Comparison of ENCODE assay signal across 1 cellular context in genomic region chr20:20017001-20017851, GRCh38.
A peak's percentile ranks its signal among the peaks of the same experiment; 100 is the strongest.
TF ChIP-seq lines count a peak whose summit lies in the region.

TSS of gene NAA20 (plus strand) at chr20:20017362. CDS start at chr20:20017397, 35 bp downstream.

TF ChIP-seq in K562, 482 proteins besides CTCF, POLR2A, EP300 and RAD21 (continued from another document):
- TF ChIP-seq MGA (IDR thresholded peaks at IDR 0.05) (peak; percentile 32; the same call in 1 of the 2 replicates), BACH1 (tag; IDR thresholded peaks at IDR 0.05) (no peak), ASH1L (IDR thresholded peaks at IDR 0.05; ENCODE audit: borderline replicate concordance, low read depth, partially characterized antibody) (no peak), SREBF1 (IDR thresholded peaks at IDR 0.05; ENCODE audit: borderline replicate concordance, low read depth, low read length) (no peak), HES1 (IDR thresholded peaks at IDR 0.05; ENCODE audit: low read depth) (no peak), PTTG1 (tag; IDR thresholded peaks at IDR 0.05; ENCODE audit: low read depth) (no peak), ZNF778 (CRISPR knock-in tag; IDR thresholded peaks at IDR 0.05) (no peak), TSC22D4 (tag; IDR thresholded peaks at IDR 0.05) (no peak), DDX20 (tag; IDR thresholded peaks at IDR 0.05; ENCODE audit: low read depth) (no peak), DMBX1 (CRISPR knock-in tag; IDR thresholded peaks at IDR 0.05; ENCODE audit: borderline replicate concordance) (no peak), CCNT2 (IDR thresholded peaks at IDR 0.05; ENCODE audit: borderline replicate concordance, extremely low read depth, insufficient read length, low read depth, low read length) (no peak), SMARCA4 (IDR thresholded peaks at IDR 0.05) (no peak), NBN (IDR thresholded peaks at IDR 0.05; ENCODE audit: low read depth) (no peak), HINFP (tag; conservative IDR thresholded peaks at IDR 0.05; ENCODE audit: low read depth) (no peak), IFI16 (CRISPR knock-in tag; IDR thresholded peaks at IDR 0.05) (no peak), POLR2AphosphoS5 (IDR thresholded peaks at IDR 0.05; ENCODE audit: control insufficient read depth, insufficient read depth, low read depth, low read length) (no peak), HMGXB4 (CRISPR knock-in tag; IDR thresholded peaks at IDR 0.05) (no peak), ZNF766 (CRISPR knock-in tag; conservative IDR thresholded peaks at IDR 0.05) (0 out of 2 replicates have a peak, but pooled peaks have one; percentile 16), ARID4B (CRISPR knock-in tag; IDR thresholded peaks at IDR 0.05) (peak; percentile 52), ARID3B (CRISPR knock-in tag; IDR thresholded peaks at IDR 0.05; ENCODE audit: borderline replicate concordance) (no peak), JUNB (CRISPR knock-in tag; conservative IDR thresholded peaks at IDR 0.05) (no peak), ZNF644 (tag; IDR thresholded peaks at IDR 0.05; ENCODE audit: low read depth) (no peak), RBM17 (IDR thresholded peaks at IDR 0.05; ENCODE audit: borderline replicate concordance, low read depth, low read length) (no peak), MAFG (tag; conservative IDR thresholded peaks at IDR 0.05) (no peak), GATAD2A (IDR thresholded peaks at IDR 0.05) (no peak), KDM4B (IDR thresholded peaks at IDR 0.05; ENCODE audit: borderline replicate concordance in 2 of 2, low read depth in 1 of 2) (peak in 1 of 2 experiments; percentile 77; a peak in 1 of 4 replicates), E2F1 (CRISPR knock-in tag; IDR thresholded peaks at IDR 0.05) (no peak), BRD4 (IDR thresholded peaks at IDR 0.05) (no peak), HDAC8 (tag; IDR thresholded peaks at IDR 0.05) (no peak), EZH2 (IDR thresholded peaks at IDR 0.05; ENCODE audit: borderline replicate concordance, low read depth, low read length) (no peak)
